ENCODE assay signal across 17 cellular contexts in the genomic region with DNA sequence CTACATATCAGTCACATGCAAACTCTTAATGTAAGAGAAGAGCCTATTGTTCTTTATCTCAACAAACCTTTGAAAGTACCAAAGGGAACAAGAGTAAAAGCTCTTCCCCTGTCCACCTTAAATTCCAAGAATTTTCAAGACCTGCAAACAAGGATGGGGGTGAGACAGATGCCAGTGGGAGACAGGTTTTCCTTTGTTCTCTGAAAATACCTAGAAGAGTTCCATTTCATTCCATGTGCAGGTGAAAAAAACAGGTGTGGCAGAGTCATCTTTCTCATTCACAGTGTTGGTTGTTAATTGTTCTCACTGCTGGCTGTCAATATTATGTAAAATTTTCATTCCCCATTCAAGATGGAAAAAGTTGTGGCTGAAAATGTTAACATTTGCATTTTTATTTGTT.
DNase-seq lines count a peak whose midpoint lies in the region; ATAC-seq and TF ChIP-seq lines count a peak whose summit lies in the region.
"Had no signal": no experiment of that assay in that cellular context is flagged by ENCODE, and none has a peak within 500 bp of the region (broad histone marks: within the 10 kb centered on the region; RNA-seq: fewer than 3 reads in every experiment).

No MANE protein-coding gene starts in this region.

- DNase-seq in COR-L47 (lab: John Stamatoyannopoulos, UW) (peak; percentile 51), NCI-H748 (lab: John Stamatoyannopoulos, UW; ENCODE audit: unreplicated experiment) (peak; percentile 73), iPS DF 6.9 (ENCODE audit: low read depth, low spot score) (peak; percentile 37), ovary (no peak), COLO829 (ENCODE audit: low spot score) (no peak)
- DNase-seq: CD8-positive, alpha-beta T cell; DMS 273 treated with DMSO at 0.1 percent for 48 hours; GDM1; GM23248; NCI-H2029; NCI-H510A treated with DMSO at 0.1 percent for 48 hours; SJCRH30 had no signal

- H3K36me3 ChIP-seq in HUES48 (ENCODE audit: control insufficient read depth, insufficient read depth, low read length): no peaks in the 10 kb centered on the region
- H3K36me3 ChIP-seq in iPS DF 6.9 (ENCODE audit: control insufficient read depth, insufficient read depth, low read length): no peaks in the 10 kb centered on the region
- no peaks in the 10 kb centered on the region for H3K36me3 ChIP-seq in ovary
- H3K36me3 ChIP-seq: SJCRH30 had no signal

- H3K9ac ChIP-seq in HUES48 (ENCODE audit: low read depth, low read length): no peak overlapping the region; the same call in 1 of the 2 replicates
- H3K9ac ChIP-seq: BLaER1, GM23248 had no signal

- peaks cover 26% of the 10 kb centered on the region for H3K4me1 ChIP-seq in HUES48 (ENCODE audit: control insufficient read depth, insufficient read depth, low read length)
- peaks cover 1% of the 10 kb centered on the region; the same call in 1 of the 2 replicates for H3K4me1 ChIP-seq in iPS DF 6.9 (ENCODE audit: control insufficient read depth, insufficient read depth, low read length)
- H3K4me1 ChIP-seq in ovary (ENCODE audit: insufficient read depth): no peaks in the 10 kb centered on the region
- H3K4me1 ChIP-seq: BLaER1 had no signal

- no peak for TF ChIP-seq POLR2A in ovary (IDR thresholded peaks at IDR 0.05)

- H3K27me3 ChIP-seq in HUES48 (ENCODE audit: control insufficient read depth, insufficient read depth, low read length) (no peaks in the 10 kb centered on the region), iPS DF 6.9 (ENCODE audit: control insufficient read depth, insufficient read depth, low read length) (no peaks in the 10 kb centered on the region), ovary (no peaks in the 10 kb centered on the region)
- H3K27me3 ChIP-seq: BLaER1, SJCRH30 had no signal

- TF ChIP-seq EP300 in ovary (IDR thresholded peaks at IDR 0.05): no peak

- intact Hi-C loops in ovary (cut with DNase I): no loop called here

- no peak for ATAC-seq in GM21526 (IDR thresholded peaks at IDR 0.05; ENCODE audit: low FRiP score, unreplicated experiment)
- no peak for ATAC-seq in HG03135 (IDR thresholded peaks at IDR 0.05; ENCODE audit: unreplicated experiment)
- ATAC-seq: CD8-positive, alpha-beta T cell had no signal

- H3K4me3 ChIP-seq in HUES48 (ENCODE audit: low read depth, low read length) (no peak overlapping the region), iPS DF 6.9 (ENCODE audit: low read length) (no peak overlapping the region), ovary (no peak overlapping the region)
- H3K4me3 ChIP-seq: BLaER1, GM23248, PC-9, SJCRH30 had no signal

- H3K27ac ChIP-seq in HUES48 (ENCODE audit: low read depth, low read length) (peak overlapping the region; percentile 69), iPS DF 6.9 (ENCODE audit: low read length) (no peak overlapping the region), ovary (no peak overlapping the region)
- H3K27ac ChIP-seq: BLaER1, GM23248, PC-9, SJCRH30 had no signal

- no peaks in the 10 kb centered on the region for H3K9me3 ChIP-seq in HUES48 (ENCODE audit: control insufficient read depth, insufficient read depth, low read length)
- H3K9me3 ChIP-seq in iPS DF 6.9 (ENCODE audit: control insufficient read depth, insufficient read depth, low read length): no peaks in the 10 kb centered on the region
- no peaks in the 10 kb centered on the region for H3K9me3 ChIP-seq in ovary
- H3K9me3 ChIP-seq: BLaER1, SJCRH30 had no signal

- no peak for TF ChIP-seq CTCF in ovary (IDR thresholded peaks at IDR 0.05)

Comparison
In these comparisons a context has a peak if more than half of its experiments do, and no peak if none do; other contexts are left out.
1. DNase-seq: peak in COR-L47 (single experiment), NCI-H748 (single experiment) and iPS DF 6.9 (single experiment); none in ovary (0 of 5) and COLO829 (single experiment).